ENCODE assay signal across 10 cellular contexts in genomic region chr1:41639332-41639936, GRCh38.
DNase-seq lines count a peak whose midpoint lies in the region; ATAC-seq and TF ChIP-seq lines count a peak whose summit lies in the region.
"Had no signal": no experiment of that assay in that cellular context is flagged by ENCODE, and none has a peak within 500 bp of the region (broad histone marks: within the 10 kb centered on the region; RNA-seq: fewer than 3 reads in every experiment).

No MANE protein-coding gene starts in this region.

- H3K4me1 ChIP-seq in SK-N-SH (ENCODE audit: control insufficient read depth in 1 of 2, insufficient read depth in 2 of 2, low read depth in 1 of 2, low read length in 1 of 2) (peaks cover 7 to 18% of the 10 kb centered on the region in 2 experiments; a peak in 2 of 4 replicates), gastrocnemius medialis (peaks cover 0 to 3% of the 10 kb centered on the region in 2 donors)

- CTCF ChIA-PET in SK-N-SH (lab: Yijun Ruan, JAX), result no interaction called here

- no peak for TF ChIP-seq CTCF in SK-N-SH (IDR thresholded peaks at IDR 0.05)
- peak; percentile 7 for TF ChIP-seq CTCF in chondrocyte (IDR thresholded peaks at IDR 0.05)
- no peak for TF ChIP-seq CTCF in gastrocnemius medialis (IDR thresholded peaks at IDR 0.05 in 4 of 5, conservative IDR thresholded peaks at IDR 0.05 in 1 of 5)

- TF ChIP-seq EP300 in SK-N-SH (IDR thresholded peaks at IDR 0.05; ENCODE audit: borderline replicate concordance in 1 of 2, low read depth in 1 of 2, low read length in 1 of 2), result no peak

- DNase-seq in GM03348 (ENCODE audit: low spot score), result peak; percentile 83
- no peak for DNase-seq in SK-N-SH
- DNase-seq in chondrocyte (ENCODE audit: low spot score), result no peak
- DNase-seq in gastrocnemius medialis, result peak; percentile 56 to 67
- no peak for DNase-seq in DMS53 (lab: John Stamatoyannopoulos, UW)
- DNase-seq in NCI-H510A treated with DMSO at 0.1 percent for 48 hours (lab: John Stamatoyannopoulos, UW), result no peak
- DNase-seq: NCI-H1092 had no signal

- WGBS in SK-N-SH (ENCODE audit: low lambda C conversion rate), result 66% methylated on average over 10 of the region's 10 CpGs

- ATAC-seq in gastrocnemius medialis (peak; percentile 93 to 95), GM19467 (IDR thresholded peaks at IDR 0.05; ENCODE audit: unreplicated experiment) (no peak), HG03135 (IDR thresholded peaks at IDR 0.05; ENCODE audit: unreplicated experiment) (no peak)

- no peak overlapping the region for H2AFZ ChIP-seq in SK-N-SH (ENCODE audit: low read depth)

- in situ Hi-C loops in gastrocnemius medialis (cut with MboI; ENCODE audit: low sequenced_read_pairs in 4 of 4), result no loop called here

- intact Hi-C loops in gastrocnemius medialis (cut with DNase I; ENCODE audit: low total_unique reads), result no loop called here

- H3K36me3 ChIP-seq in SK-N-SH (replicated peaks in 1 of 2; ENCODE audit: control insufficient read depth in 1 of 2, insufficient read depth in 2 of 2, low read length in 1 of 2) (no peaks in the 10 kb centered on the region), gastrocnemius medialis (no peaks in the 10 kb centered on the region)
- H3K36me3 ChIP-seq: cardiac muscle cell had no signal

- H3K27me3 ChIP-seq in SK-N-SH (ENCODE audit: insufficient read depth) (no peaks in the 10 kb centered on the region), gastrocnemius medialis (no peaks in the 10 kb centered on the region)
- H3K27me3 ChIP-seq: cardiac muscle cell had no signal

- no peaks in the 10 kb centered on the region for H3K9me2 ChIP-seq in SK-N-SH

- H3F3A ChIP-seq in SK-N-SH (replicated peaks; ENCODE audit: insufficient read depth), result peaks cover 14% of the 10 kb centered on the region

- no peaks in the 10 kb centered on the region for H3K9me3 Mint-ChIP-seq in chondrocyte (ENCODE audit: low read depth)

- H3K4me2 ChIP-seq in SK-N-SH, result no peak overlapping the region

- no peak for TF ChIP-seq RAD21 in SK-N-SH (IDR thresholded peaks at IDR 0.05; ENCODE audit: low read length)

- H3K79me2 ChIP-seq in SK-N-SH (ENCODE audit: insufficient read depth), result no peaks in the 10 kb centered on the region

- H3K9ac ChIP-seq in SK-N-SH, result no peak overlapping the region

- peak overlapping the region in 1 of 2 experiments; percentile 59; a peak in 2 of 4 replicates for H3K27ac ChIP-seq in SK-N-SH (ENCODE audit: low read depth in 2 of 2, low read length in 1 of 2)
- peak overlapping the region in 1 of 4 donors; percentile 42 for H3K27ac ChIP-seq in gastrocnemius medialis
- H3K27ac ChIP-seq: cardiac muscle cell had no signal

- no peak overlapping the region for H3K4me3 Mint-ChIP-seq in chondrocyte (ENCODE audit: unreplicated experiment)

- H3K27ac Mint-ChIP-seq in chondrocyte (ENCODE audit: unreplicated experiment), result peak overlapping the region; percentile 95

- H3K27me3 Mint-ChIP-seq in chondrocyte (ENCODE audit: low read depth), result no peaks in the 10 kb centered on the region

- H4K20me1 ChIP-seq in SK-N-SH (ENCODE audit: insufficient read depth), result no peaks in the 10 kb centered on the region

- POLR2A ChIA-PET in SK-N-SH (lab: Yijun Ruan, JAX), result no interaction called here

- H3K9me3 ChIP-seq in SK-N-SH, result no peaks in the 10 kb centered on the region
- H3K9me3 ChIP-seq in gastrocnemius medialis, result no peaks in the 10 kb centered on the region

- no peak overlapping the region for H3K4me3 ChIP-seq in SK-N-SH (ENCODE audit: low read depth in 2 of 2, low read length in 1 of 2)
- no peak overlapping the region for H3K4me3 ChIP-seq in gastrocnemius medialis
- H3K4me3 ChIP-seq: cardiac muscle cell had no signal

- TF ChIP-seq POLR2A in gastrocnemius medialis (IDR thresholded peaks at IDR 0.05), result no peak

- H3K36me3 Mint-ChIP-seq in chondrocyte (ENCODE audit: low read depth), result no peaks in the 10 kb centered on the region

- peaks cover 18% of the 10 kb centered on the region for H3K4me1 Mint-ChIP-seq in chondrocyte (ENCODE audit: low read depth)

TF ChIP-seq in SK-N-SH, 30 proteins besides CTCF, POLR2A, EP300 and RAD21:
- peak; percentile 40; the same call in 1 of the 2 replicates for TF ChIP-seq FOSL2 (IDR thresholded peaks at IDR 0.05; ENCODE audit: borderline replicate concordance, low read depth)
- no peak for TF ChIP-seq JUND (IDR thresholded peaks at IDR 0.05)
- TF ChIP-seq TCF12 (IDR thresholded peaks at IDR 0.05), result peak; percentile 56; the same call in 1 of the 2 replicates
- peak; percentile 55; the same call in 1 of the 2 replicates for TF ChIP-seq PBX3 (IDR thresholded peaks at IDR 0.05)
- no peak for TF ChIP-seq RCOR1 (IDR thresholded peaks at IDR 0.05; ENCODE audit: low read length)
- no peak for TF ChIP-seq YY1 (IDR thresholded peaks at IDR 0.05; ENCODE audit: low read depth)

Comparison
In these comparisons a context has a peak if more than half of its experiments do, and no peak if none do; other contexts are left out.
1. DNase-seq: peak in GM03348 (single experiment) and gastrocnemius medialis (2 of 2); none in SK-N-SH (single experiment), chondrocyte (single experiment), DMS53 (single experiment) and NCI-H510A treated with DMSO at 0.1 percent for 48 hours (single experiment).
2. ATAC-seq: peak in gastrocnemius medialis (2 of 2); none in GM19467 (single experiment) and HG03135 (single experiment).